Comparison of ENCODE assay signal across 1 cellular context in the genomic region with DNA sequence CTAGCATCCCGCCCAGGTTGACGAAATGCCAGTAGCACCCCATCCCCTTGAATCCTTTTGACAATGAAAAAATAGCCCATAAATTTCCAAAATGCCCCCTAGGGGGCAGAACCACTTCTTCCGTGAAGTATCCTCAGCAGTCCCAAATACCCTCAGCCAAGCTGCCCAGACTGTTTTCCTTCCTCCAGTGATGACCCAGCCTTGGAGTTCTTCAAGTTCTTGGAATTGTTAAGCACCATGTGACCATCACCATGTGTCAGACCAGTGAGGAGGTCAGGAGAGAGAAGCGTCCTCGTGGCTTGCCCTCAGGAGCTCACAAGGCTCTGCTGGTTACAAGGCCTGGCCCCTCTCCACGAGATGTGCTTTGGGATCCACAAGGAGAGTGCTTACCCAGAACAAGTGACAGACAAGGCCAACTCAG.
TF ChIP-seq lines count a peak whose summit lies in the region.

No MANE protein-coding gene starts in this region.

TF ChIP-seq in GM23338, 12 proteins besides CTCF, POLR2A, EP300 and RAD21:
- TF ChIP-seq NANOG (IDR thresholded peaks at IDR 0.05; ENCODE audit: borderline replicate concordance) (no peak), JUNB (IDR thresholded peaks at IDR 0.05; ENCODE audit: unreplicated experiment) (no peak), CREB1 (CRISPR knock-in tag; IDR thresholded peaks at IDR 0.05; ENCODE audit: low read depth) (no peak), ZNF114 (CRISPR knock-in tag; IDR thresholded peaks at IDR 0.05) (no peak), EZH2phosphoT487 (IDR thresholded peaks at IDR 0.05; ENCODE audit: unreplicated experiment) (no peak), ZNF331 (CRISPR knock-in tag; IDR thresholded peaks at IDR 0.05; ENCODE audit: low read depth) (no peak), POLR2AphosphoS5 (IDR thresholded peaks at IDR 0.05; ENCODE audit: low read depth) (no peak)
- TF ChIP-seq, protein P1, sequence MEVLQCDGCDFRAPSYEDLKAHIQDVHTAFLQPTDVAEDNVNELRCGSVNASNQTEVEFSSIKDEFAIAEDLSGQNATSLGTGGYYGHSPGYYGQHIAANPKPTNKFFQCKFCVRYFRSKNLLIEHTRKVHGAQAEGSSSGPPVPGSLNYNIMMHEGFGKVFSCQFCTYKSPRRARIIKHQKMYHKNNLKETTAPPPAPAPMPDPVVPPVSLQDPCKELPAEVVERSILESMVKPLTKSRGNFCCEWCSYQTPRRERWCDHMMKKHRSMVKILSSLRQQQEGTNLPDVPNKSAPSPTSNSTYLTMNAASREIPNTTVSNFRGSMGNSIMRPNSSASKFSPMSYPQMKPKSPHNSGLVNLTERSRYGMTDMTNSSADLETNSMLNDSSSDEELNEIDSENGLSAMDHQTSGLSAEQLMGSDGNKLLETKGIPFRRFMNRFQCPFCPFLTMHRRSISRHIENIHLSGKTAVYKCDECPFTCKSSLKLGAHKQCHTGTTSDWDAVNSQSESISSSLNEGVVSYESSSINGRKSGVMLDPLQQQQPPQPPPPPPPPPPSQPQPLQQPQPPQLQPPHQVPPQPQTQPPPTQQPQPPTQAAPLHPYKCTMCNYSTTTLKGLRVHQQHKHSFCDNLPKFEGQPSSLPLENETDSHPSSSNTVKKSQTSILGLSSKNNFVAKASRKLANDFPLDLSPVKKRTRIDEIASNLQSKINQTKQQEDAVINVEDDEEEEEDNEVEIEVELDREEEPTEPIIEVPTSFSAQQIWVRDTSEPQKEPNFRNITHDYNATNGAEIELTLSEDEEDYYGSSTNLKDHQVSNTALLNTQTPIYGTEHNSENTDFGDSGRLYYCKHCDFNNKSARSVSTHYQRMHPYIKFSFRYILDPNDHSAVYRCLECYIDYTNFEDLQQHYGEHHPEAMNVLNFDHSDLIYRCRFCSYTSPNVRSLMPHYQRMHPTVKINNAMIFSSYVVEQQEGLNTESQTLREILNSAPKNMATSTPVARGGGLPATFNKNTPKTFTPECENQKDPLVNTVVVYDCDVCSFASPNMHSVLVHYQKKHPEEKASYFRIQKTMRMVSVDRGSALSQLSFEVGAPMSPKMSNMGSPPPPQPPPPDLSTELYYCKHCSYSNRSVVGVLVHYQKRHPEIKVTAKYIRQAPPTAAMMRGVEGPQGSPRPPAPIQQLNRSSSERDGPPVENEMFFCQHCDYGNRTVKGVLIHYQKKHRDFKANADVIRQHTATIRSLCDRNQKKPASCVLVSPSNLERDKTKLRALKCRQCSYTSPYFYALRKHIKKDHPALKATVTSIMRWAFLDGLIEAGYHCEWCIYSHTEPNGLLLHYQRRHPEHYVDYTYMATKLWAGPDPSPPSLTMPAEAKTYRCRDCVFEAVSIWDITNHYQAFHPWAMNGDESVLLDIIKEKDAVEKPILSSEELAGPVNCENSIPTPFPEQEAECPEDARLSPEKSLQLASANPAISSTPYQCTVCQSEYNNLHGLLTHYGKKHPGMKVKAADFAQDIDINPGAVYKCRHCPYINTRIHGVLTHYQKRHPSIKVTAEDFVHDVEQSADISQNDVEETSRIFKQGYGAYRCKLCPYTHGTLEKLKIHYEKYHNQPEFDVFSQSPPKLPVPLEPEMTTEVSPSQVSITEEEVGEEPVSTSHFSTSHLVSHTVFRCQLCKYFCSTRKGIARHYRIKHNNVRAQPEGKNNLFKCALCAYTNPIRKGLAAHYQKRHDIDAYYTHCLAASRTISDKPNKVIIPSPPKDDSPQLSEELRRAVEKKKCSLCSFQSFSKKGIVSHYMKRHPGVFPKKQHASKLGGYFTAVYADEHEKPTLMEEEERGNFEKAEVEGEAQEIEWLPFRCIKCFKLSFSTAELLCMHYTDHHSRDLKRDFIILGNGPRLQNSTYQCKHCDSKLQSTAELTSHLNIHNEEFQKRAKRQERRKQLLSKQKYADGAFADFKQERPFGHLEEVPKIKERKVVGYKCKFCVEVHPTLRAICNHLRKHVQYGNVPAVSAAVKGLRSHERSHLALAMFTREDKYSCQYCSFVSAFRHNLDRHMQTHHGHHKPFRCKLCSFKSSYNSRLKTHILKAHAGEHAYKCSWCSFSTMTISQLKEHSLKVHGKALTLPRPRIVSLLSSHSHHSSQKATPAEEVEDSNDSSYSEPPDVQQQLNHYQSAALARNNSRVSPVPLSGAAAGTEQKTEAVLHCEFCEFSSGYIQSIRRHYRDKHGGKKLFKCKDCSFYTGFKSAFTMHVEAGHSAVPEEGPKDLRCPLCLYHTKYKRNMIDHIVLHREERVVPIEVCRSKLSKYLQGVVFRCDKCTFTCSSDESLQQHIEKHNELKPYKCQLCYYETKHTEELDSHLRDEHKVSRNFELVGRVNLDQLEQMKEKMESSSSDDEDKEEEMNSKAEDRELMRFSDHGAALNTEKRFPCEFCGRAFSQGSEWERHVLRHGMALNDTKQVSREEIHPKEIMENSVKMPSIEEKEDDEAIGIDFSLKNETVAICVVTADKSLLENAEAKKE (CRISPR knock-in tag; IDR thresholded peaks at IDR 0.05), result no peak
- TF ChIP-seq, protein P2, sequence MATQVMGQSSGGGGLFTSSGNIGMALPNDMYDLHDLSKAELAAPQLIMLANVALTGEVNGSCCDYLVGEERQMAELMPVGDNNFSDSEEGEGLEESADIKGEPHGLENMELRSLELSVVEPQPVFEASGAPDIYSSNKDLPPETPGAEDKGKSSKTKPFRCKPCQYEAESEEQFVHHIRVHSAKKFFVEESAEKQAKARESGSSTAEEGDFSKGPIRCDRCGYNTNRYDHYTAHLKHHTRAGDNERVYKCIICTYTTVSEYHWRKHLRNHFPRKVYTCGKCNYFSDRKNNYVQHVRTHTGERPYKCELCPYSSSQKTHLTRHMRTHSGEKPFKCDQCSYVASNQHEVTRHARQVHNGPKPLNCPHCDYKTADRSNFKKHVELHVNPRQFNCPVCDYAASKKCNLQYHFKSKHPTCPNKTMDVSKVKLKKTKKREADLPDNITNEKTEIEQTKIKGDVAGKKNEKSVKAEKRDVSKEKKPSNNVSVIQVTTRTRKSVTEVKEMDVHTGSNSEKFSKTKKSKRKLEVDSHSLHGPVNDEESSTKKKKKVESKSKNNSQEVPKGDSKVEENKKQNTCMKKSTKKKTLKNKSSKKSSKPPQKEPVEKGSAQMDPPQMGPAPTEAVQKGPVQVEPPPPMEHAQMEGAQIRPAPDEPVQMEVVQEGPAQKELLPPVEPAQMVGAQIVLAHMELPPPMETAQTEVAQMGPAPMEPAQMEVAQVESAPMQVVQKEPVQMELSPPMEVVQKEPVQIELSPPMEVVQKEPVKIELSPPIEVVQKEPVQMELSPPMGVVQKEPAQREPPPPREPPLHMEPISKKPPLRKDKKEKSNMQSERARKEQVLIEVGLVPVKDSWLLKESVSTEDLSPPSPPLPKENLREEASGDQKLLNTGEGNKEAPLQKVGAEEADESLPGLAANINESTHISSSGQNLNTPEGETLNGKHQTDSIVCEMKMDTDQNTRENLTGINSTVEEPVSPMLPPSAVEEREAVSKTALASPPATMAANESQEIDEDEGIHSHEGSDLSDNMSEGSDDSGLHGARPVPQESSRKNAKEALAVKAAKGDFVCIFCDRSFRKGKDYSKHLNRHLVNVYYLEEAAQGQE (IDR thresholded peaks at IDR 0.05; ENCODE audit: unreplicated experiment), result no peak
TF ChIP-seq in GM23338: peak in this region for 0.
